In genomic region chr18:51821610-51822009, GRCh38 we compare ENCODE assay signal across 22 cellular contexts.
DNase-seq lines count a peak whose midpoint lies in the region; ATAC-seq, FAIRE-seq and TF ChIP-seq lines count a peak whose summit lies in the region.
"Had no signal": no experiment of that assay in that cellular context is flagged by ENCODE, and none has a peak within 500 bp of the region (broad histone marks: within the 10 kb centered on the region; RNA-seq: fewer than 3 reads in every experiment).

No MANE protein-coding gene starts in this region.

- TF ChIP-seq POLR2A in GM12878 (IDR thresholded peaks at IDR 0.05; ENCODE audit: low read depth, low read length): no peak

- no peaks in the 10 kb centered on the region; the same call in 1 of the 3 replicates for H3K9me3 ChIP-seq in GM12878 (replicated peaks; ENCODE audit: control insufficient read depth, insufficient read depth, low read length)
- H3K9me3 ChIP-seq in CD8-positive, alpha-beta T cell (ENCODE audit: low read length): no peaks in the 10 kb centered on the region
- H3K9me3 ChIP-seq: BLaER1, HAP-1 had no signal

- in situ Hi-C loops in GM12878 (cut with MboI): no loop called here

- H3K4me2 ChIP-seq in GM12878 (ENCODE audit: control insufficient read depth, insufficient read depth): no peak overlapping the region
- H3K4me2 ChIP-seq: BLaER1 had no signal

- H3K4me1 Mint-ChIP-seq in CD8-positive, alpha-beta T cell (ENCODE audit: low read depth): no peaks in the 10 kb centered on the region
- H3K4me1 Mint-ChIP-seq: B cell; CD4-positive, CD25-positive, alpha-beta regulatory T cell; CD8-positive, alpha-beta memory T cell had no signal

- H3K79me2 ChIP-seq in GM12878 (ENCODE audit: control insufficient read depth, insufficient read depth, low read length): no peaks in the 10 kb centered on the region

- no peak for TF ChIP-seq RAD21 in GM12878 (IDR thresholded peaks at IDR 0.05; ENCODE audit: insufficient read depth, low read depth, low read length)

- DNase-seq in DMS 273 (lab: John Stamatoyannopoulos, UW; ENCODE audit: unreplicated experiment) (peak; percentile 6), DMS 273 treated with DMSO at 0.1 percent for 48 hours (lab: John Stamatoyannopoulos, UW) (no peak), NCI-H69 (lab: John Stamatoyannopoulos, UW) (peak; percentile 26), GM12878 (ENCODE audit: low read depth, low spot score) (no peak), GM19239 (ENCODE audit: insufficient read length, low spot score) (no peak)
- DNase-seq in CD8-positive, alpha-beta T cell: no peak
- DNase-seq: CD4-positive, CD25-positive, alpha-beta regulatory T cell; CD8-positive, alpha-beta memory T cell; DMS153; DND-41; GM23248; HFFc6 had no signal

- FAIRE-seq in GM12878 (lab: Jason Lieb, UNC): peak; percentile 71
- FAIRE-seq in GM19239 (lab: Jason Lieb, UNC): no peak
- FAIRE-seq: A204.1, D721Med, G401.6, GM12891, GM18507 had no signal

- H3K36me3 ChIP-seq in GM12878 (ENCODE audit: control insufficient read depth in 2 of 2, insufficient read depth in 2 of 2, low read length in 1 of 2): no peaks in the 10 kb centered on the region
- no peaks in the 10 kb centered on the region for H3K36me3 ChIP-seq in CD8-positive, alpha-beta T cell (ENCODE audit: insufficient read depth, low read length)
- H3K36me3 ChIP-seq: BLaER1, HAP-1 had no signal

- H3K9ac ChIP-seq in GM12878 (ENCODE audit: control insufficient read depth, insufficient read depth, low read length): no peak overlapping the region
- H3K9ac ChIP-seq: BLaER1, GM23248 had no signal

- no peaks in the 10 kb centered on the region for H3K9me3 Mint-ChIP-seq in CD8-positive, alpha-beta T cell

- ATAC-seq in GM12878: no peak
- ATAC-seq in CD8-positive, alpha-beta T cell: no peak

- POLR2A ChIA-PET in GM12878 (lab: Charles Lee): no interaction called here
- POLR2A ChIA-PET in CD8-positive, alpha-beta T cell (lab: Charles Lee): no interaction called here

- 45% methylated on average over 1 of the region's 1 CpG for WGBS in GM12878 (ENCODE audit: insufficient coverage, insufficient replicate concordance, low lambda C conversion rate, missing lambda C conversion rate)

- CTCF ChIA-PET in GM12878 (lab: Yijun Ruan, JAX): no interaction called here
- CTCF ChIA-PET in CD8-positive, alpha-beta T cell (lab: Charles Lee): interaction anchor here (1.5 kb wide), 1 partner anchor 9 kb away, joined by 3 read pairs; no protein-coding TSS in a partner anchor

- no peak for TF ChIP-seq CTCF in GM12878 (IDR thresholded peaks at IDR 0.05 in 2 of 3, conservative IDR thresholded peaks at IDR 0.05 in 1 of 3; ENCODE audit: control insufficient read depth in 2 of 3, extremely low read depth in 1 of 3, insufficient read depth in 1 of 3, low read depth in 3 of 3, low read length in 3 of 3)
- TF ChIP-seq CTCF in CD8-positive, alpha-beta T cell (IDR thresholded peaks at IDR 0.05): no peak

- no TSS peak for BruUV-seq in GM12878 (replicated peaks; lab: Mats Ljungman, UMichigan)

- SMC1A ChIA-PET in GM12878 (lab: Charles Lee; ENCODE audit: uncharacterized antibody, unreplicated experiment): interaction anchor here (0.7 to 1.6 kb wide), 4 partner anchors 13 to 174 kb away, joined by 3 to 4 read pairs (median 3); no protein-coding TSS in a partner anchor

- no peak for TF ChIP-seq EP300 in GM12878 (IDR thresholded peaks at IDR 0.05; ENCODE audit: borderline replicate concordance in 1 of 2, control insufficient read depth in 1 of 2, low read depth in 2 of 2, low read length in 2 of 2)

- H3K27me3 Mint-ChIP-seq in CD8-positive, alpha-beta T cell (ENCODE audit: low read depth): no peaks in the 10 kb centered on the region
- H3K27me3 Mint-ChIP-seq: B cell; CD4-positive, CD25-positive, alpha-beta regulatory T cell had no signal

- no peak overlapping the region for H3K4me3 Mint-ChIP-seq in CD8-positive, alpha-beta T cell
- H3K4me3 Mint-ChIP-seq: B cell; CD4-positive, CD25-positive, alpha-beta regulatory T cell; CD8-positive, alpha-beta memory T cell; HFFc6 had no signal

- no peaks in the 10 kb centered on the region for H3K36me3 Mint-ChIP-seq in CD8-positive, alpha-beta T cell
- H3K36me3 Mint-ChIP-seq: CD4-positive, CD25-positive, alpha-beta regulatory T cell; CD8-positive, alpha-beta memory T cell had no signal

- H3K4me1 ChIP-seq in GM12878 (ENCODE audit: control insufficient read depth, insufficient read depth, low read length): 0 out of 2 replicates have a peak, but pooled peaks cover 5% of the 10 kb centered on the region
- no peaks in the 10 kb centered on the region for H3K4me1 ChIP-seq in CD8-positive, alpha-beta T cell (ENCODE audit: insufficient read depth, low read length)
- H3K4me1 ChIP-seq: BLaER1, HAP-1 had no signal

- no peak overlapping the region for H3K4me3 ChIP-seq in GM12878
- H3K4me3 ChIP-seq in CD8-positive, alpha-beta T cell (ENCODE audit: low read depth, low read length): no peak overlapping the region
- H3K4me3 ChIP-seq: BLaER1, GM23248, HAP-1 had no signal

- H2AFZ ChIP-seq in GM12878 (ENCODE audit: control insufficient read depth, low read depth, low read length): no peak overlapping the region
- H2AFZ ChIP-seq: GM23248 had no signal

- no peaks in the 10 kb centered on the region for H3K27me3 ChIP-seq in GM12878 (replicated peaks in 1 of 2; ENCODE audit: control insufficient read depth in 2 of 2, insufficient read depth in 2 of 2, low read length in 1 of 2)
- H3K27me3 ChIP-seq in CD8-positive, alpha-beta T cell (ENCODE audit: insufficient read depth, low read length): no peaks in the 10 kb centered on the region
- H3K27me3 ChIP-seq: BLaER1 had no signal

- no peak overlapping the region for H3K27ac Mint-ChIP-seq in CD8-positive, alpha-beta T cell
- H3K27ac Mint-ChIP-seq: B cell; CD4-positive, CD25-positive, alpha-beta regulatory T cell; CD8-positive, alpha-beta memory T cell; HFFc6 had no signal

- RAD21 ChIA-PET in GM12878 (lab: Charles Lee; ENCODE audit: unreplicated experiment): no interaction called here

- intact Hi-C loops in GM12878 (cut with micrococcal nuclease; ENCODE audit: unreplicated experiment): no loop called here
- intact Hi-C loops in CD8-positive, alpha-beta T cell (cut with DNase I, micrococcal nuclease): loop anchor here in 1 of 2 experiments (10.0 kb wide), 2 partner anchors 47 to 977 kb away; no protein-coding TSS in a partner anchor

- H4K20me1 ChIP-seq in GM12878 (ENCODE audit: control insufficient read depth, insufficient read depth): no peaks in the 10 kb centered on the region
- H4K20me1 ChIP-seq: BLaER1 had no signal

- H3K27ac ChIP-seq in GM12878 (ENCODE audit: control insufficient read depth, insufficient read depth): peak overlapping the region; percentile 22
- no peak overlapping the region for H3K27ac ChIP-seq in CD8-positive, alpha-beta T cell (ENCODE audit: low read depth, low read length)
- H3K27ac ChIP-seq: 22Rv1, BLaER1, C4-2B, GM23248 had no signal

TF ChIP-seq in GM12878, 131 proteins besides CTCF, POLR2A, EP300 and RAD21 (continues in another document):
- TF ChIP-seq YY1 (IDR thresholded peaks at IDR 0.05; ENCODE audit: low read depth, low read length) (no peak), NR2C1 (IDR thresholded peaks at IDR 0.05) (no peak), IRF3 (IDR thresholded peaks at IDR 0.05) (no peak), EGR1 (IDR thresholded peaks at IDR 0.05; ENCODE audit: borderline replicate concordance in 1 of 2, low read depth in 2 of 2, low read length in 2 of 2) (no peak), RELA (IDR thresholded peaks at IDR 0.05; ENCODE audit: borderline replicate concordance, partially characterized antibody) (no peak)
- TF ChIP-seq, protein P1, sequence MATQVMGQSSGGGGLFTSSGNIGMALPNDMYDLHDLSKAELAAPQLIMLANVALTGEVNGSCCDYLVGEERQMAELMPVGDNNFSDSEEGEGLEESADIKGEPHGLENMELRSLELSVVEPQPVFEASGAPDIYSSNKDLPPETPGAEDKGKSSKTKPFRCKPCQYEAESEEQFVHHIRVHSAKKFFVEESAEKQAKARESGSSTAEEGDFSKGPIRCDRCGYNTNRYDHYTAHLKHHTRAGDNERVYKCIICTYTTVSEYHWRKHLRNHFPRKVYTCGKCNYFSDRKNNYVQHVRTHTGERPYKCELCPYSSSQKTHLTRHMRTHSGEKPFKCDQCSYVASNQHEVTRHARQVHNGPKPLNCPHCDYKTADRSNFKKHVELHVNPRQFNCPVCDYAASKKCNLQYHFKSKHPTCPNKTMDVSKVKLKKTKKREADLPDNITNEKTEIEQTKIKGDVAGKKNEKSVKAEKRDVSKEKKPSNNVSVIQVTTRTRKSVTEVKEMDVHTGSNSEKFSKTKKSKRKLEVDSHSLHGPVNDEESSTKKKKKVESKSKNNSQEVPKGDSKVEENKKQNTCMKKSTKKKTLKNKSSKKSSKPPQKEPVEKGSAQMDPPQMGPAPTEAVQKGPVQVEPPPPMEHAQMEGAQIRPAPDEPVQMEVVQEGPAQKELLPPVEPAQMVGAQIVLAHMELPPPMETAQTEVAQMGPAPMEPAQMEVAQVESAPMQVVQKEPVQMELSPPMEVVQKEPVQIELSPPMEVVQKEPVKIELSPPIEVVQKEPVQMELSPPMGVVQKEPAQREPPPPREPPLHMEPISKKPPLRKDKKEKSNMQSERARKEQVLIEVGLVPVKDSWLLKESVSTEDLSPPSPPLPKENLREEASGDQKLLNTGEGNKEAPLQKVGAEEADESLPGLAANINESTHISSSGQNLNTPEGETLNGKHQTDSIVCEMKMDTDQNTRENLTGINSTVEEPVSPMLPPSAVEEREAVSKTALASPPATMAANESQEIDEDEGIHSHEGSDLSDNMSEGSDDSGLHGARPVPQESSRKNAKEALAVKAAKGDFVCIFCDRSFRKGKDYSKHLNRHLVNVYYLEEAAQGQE (IDR thresholded peaks at IDR 0.05; ENCODE audit: low read depth, low read length): no peak

Comparison
In these comparisons a context has a peak if more than half of its experiments do, and no peak if none do; other contexts are left out.
1. DNase-seq: peak in DMS 273 (single experiment) and NCI-H69 (single experiment); none in DMS 273 treated with DMSO at 0.1 percent for 48 hours (single experiment), GM12878 (single experiment), CD8-positive, alpha-beta T cell (0 of 7) and GM19239 (single experiment).